In genomic region chr1:230578621-230579020, GRCh38 we compare ENCODE assay signal across 25 cellular contexts.
"Had no signal": no experiment of that assay in that cellular context is flagged by ENCODE, and none has a peak within 500 bp of the region (broad histone marks: within the 10 kb centered on the region; RNA-seq: fewer than 3 reads in every experiment).

No MANE protein-coding gene starts in this region.

- DNase-seq: nephron progenitor cell; occipital lobe; ovary; posterior cingulate gyrus; psoas muscle; right cardiac atrium; right lobe of liver; sigmoid colon; small intestine; stimulated activated CD4-positive, alpha-beta T cell treated with anti-CD3 and anti-CD28 coated beads, Interleukin-15, amount 100 ng/mL, for 24 hours; stimulated activated CD4-positive, alpha-beta T cell treated with anti-CD3 and anti-CD28 coated beads, Interleukin-2, amount 100 ng/mL, for 24 hours; stimulated activated CD4-positive, alpha-beta T cell treated with anti-CD3 and anti-CD28 coated beads, Interleukin-2, amount 100 ng/mL, for 48 hours; stimulated activated CD4-positive, alpha-beta T cell treated with anti-CD3 and anti-CD28 coated beads, Interleukin-4, amount 100 ng/mL, for 24 hours; stimulated activated naive B cell treated with anti-CD40 and anti-IgM and Interleukin-4, amounts not matched to agents 10 μg/mL and 1 μg/mL and 100 μg/mL, for 72 hours; stimulated activated naive CD4-positive, alpha-beta T cell treated with Interleukin-2 at 50 U/mL for 16 hours; stomach; thyroid gland; trophoblast cell; upper lobe of left lung had no signal

- H3K4me1 ChIP-seq: parathyroid adenoma, psoas muscle, right lobe of liver, sigmoid colon, thyroid gland, tibial nerve, upper lobe of left lung, vagina had no signal

- H3K9me3 ChIP-seq: ovary, psoas muscle, right lobe of liver, sigmoid colon, thoracic aorta, thyroid gland, upper lobe of left lung, vagina had no signal

- H3K27me3 ChIP-seq: ovary, right lobe of liver, stomach, thyroid gland, tibial nerve, upper lobe of left lung, vagina had no signal

- ATAC-seq: natural killer cell treated with Interleukin-12 subunit alpha and Interleukin-12 subunit beta and Interleukin-15 and Interleukin-18, amount 100 ng/mL, for 72 hours; psoas muscle; right cardiac atrium; right lobe of liver; stimulated activated effector memory CD8-positive, alpha-beta T cell treated with anti-CD3 and anti-CD28 coated beads, Interleukin-12 subunit alpha, Interleukin-12 subunit beta, amount 100 ng/mL, for 72 hours; stimulated activated naive B cell treated with anti-CD40 and anti-IgM and Interleukin-4, amounts not matched to agents 10 μg/mL and 1 μg/mL and 100 μg/mL, for 72 hours had no signal

- H3K27ac ChIP-seq: ovary, parathyroid adenoma, psoas muscle, right lobe of liver, sigmoid colon, stomach, thoracic aorta, thyroid gland, tibial nerve, upper lobe of left lung, vagina had no signal

- H3K36me3 ChIP-seq: ovary, right lobe of liver, sigmoid colon, stomach, thoracic aorta, thyroid gland, tibial nerve, upper lobe of left lung, vagina had no signal

- H3K4me3 ChIP-seq: ovary, psoas muscle, right lobe of liver, sigmoid colon, stomach, thoracic aorta, thyroid gland, tibial nerve, upper lobe of left lung, vagina had no signal
